In genomic region chr21:44299085-44299457, GRCh38 we compare ENCODE assay signal across 8 cellular contexts. TPM values are rescaled to one million over a fixed set of nuclear protein-coding genes. Genes with fewer than 3 reads are reported as not detected.
DNase-seq lines count a peak whose midpoint lies in the region; ATAC-seq and TF ChIP-seq lines count a peak whose summit lies in the region.

No MANE protein-coding gene starts in this region.

- WGBS in esophagus squamous epithelium, 2 donors = 6 to 11% methylated on average over 5 to 7 of the region's 10 CpGs

- TF ChIP-seq CTCF in RWPE2 (IDR thresholded peaks at IDR 0.05; ENCODE audit: poor library complexity, severe bottlenecking) (no peak), esophagus squamous epithelium (IDR thresholded peaks at IDR 0.05) (no peak)

- no peak for TF ChIP-seq POLR2A in esophagus squamous epithelium (IDR thresholded peaks at IDR 0.05)

- H3K27ac ChIP-seq in RWPE2 (ENCODE audit: poor library complexity, severe bottlenecking) (peak overlapping the region; percentile 75), esophagus squamous epithelium (peak overlapping the region; percentile 85 to 97 (median 96))

- intact Hi-C loops in esophagus squamous epithelium (cut with DNase I) = no loop called here

- DNase-seq in DMS53 (lab: John Stamatoyannopoulos, UW) = peak; percentile 44
- DNase-seq in DMS53 treated with DMSO at 0.1 percent for 48 hours (lab: John Stamatoyannopoulos, UW; ENCODE audit: unreplicated experiment) = no peak
- DNase-seq in RWPE2 (ENCODE audit: low spot score) = no peak
- DNase-seq in esophagus squamous epithelium (lab: John Stamatoyannopoulos, UW) = no peak
- peak; percentile 9 for DNase-seq in renal cortical epithelial cell (ENCODE audit: low read depth)
- no peak for DNase-seq in activated gamma-delta T cell (lab: John Stamatoyannopoulos, UW)

- ATAC-seq in RWPE2 (ENCODE audit: low read depth) (no peak), HG03025 (IDR thresholded peaks at IDR 0.05; ENCODE audit: low FRiP score, unreplicated experiment) (no peak), HG03135 (IDR thresholded peaks at IDR 0.05; ENCODE audit: unreplicated experiment) (no peak)

- H3K27me3 ChIP-seq in RWPE2 (ENCODE audit: insufficient read depth, poor library complexity, severe bottlenecking) = no peaks in the 10 kb centered on the region
- peaks cover 0 to 35% (median 0%) of the 10 kb centered on the region in 4 donors for H3K27me3 ChIP-seq in esophagus squamous epithelium

- peak overlapping the region; percentile 97 for H3K4me3 ChIP-seq in RWPE2 (ENCODE audit: severe bottlenecking)
- peak overlapping the region; percentile 67 to 98 (median 84) for H3K4me3 ChIP-seq in esophagus squamous epithelium

- peaks cover 3% of the 10 kb centered on the region for H3K4me1 ChIP-seq in RWPE2 (ENCODE audit: insufficient read depth, poor library complexity, severe bottlenecking)
- peaks cover 36 to 80% (median 42%) of the 10 kb centered on the region in 3 donors for H3K4me1 ChIP-seq in esophagus squamous epithelium

- H3K9me3 ChIP-seq in RWPE2 (ENCODE audit: severe bottlenecking) (no peaks in the 10 kb centered on the region), esophagus squamous epithelium (no peaks in the 10 kb centered on the region)

- no peaks in the 10 kb centered on the region for H3K36me3 ChIP-seq in RWPE2 (ENCODE audit: low read depth)
- peaks cover 0 to 2% (median 0%) of the 10 kb centered on the region in 3 donors for H3K36me3 ChIP-seq in esophagus squamous epithelium

RNA-seq across cellular contexts. Expression of gene PFKL, which starts 0.8 kb away (rescaled TPM):
- total RNA-seq in esophagus squamous epithelium (100 to 1,000 TPM in 1 of 4 donors, 10 to 100 TPM in 3; 81.3 to 135 (median 94.6) TPM), renal cortical epithelial cell (173 and 250 TPM in 2 replicates)

RNA-seq across cellular contexts. Expression of gene AIRE, which starts 13.4 kb away (rescaled TPM):
- total RNA-seq in esophagus squamous epithelium (not detected), renal cortical epithelial cell (not detected in 2 replicates)

RNA-seq across cellular contexts. Expression of gene DNMT3L, which starts 37.4 kb away (rescaled TPM):
- not detected for total RNA-seq in esophagus squamous epithelium
- total RNA-seq in renal cortical epithelial cell = not detected in 2 replicates

RNA-seq across cellular contexts. Expression of gene CFAP410, which starts 40.1 kb away (rescaled TPM):
- 10 to 100 TPM in 2 of 4 donors, 1 to 10 TPM in 2; 7.9 to 21.8 (median 13.7) TPM for total RNA-seq in esophagus squamous epithelium
- 7.6 and 13.0 TPM in 2 replicates for total RNA-seq in renal cortical epithelial cell

RNA-seq across cellular contexts. Expression of gene TRPM2, which starts 54.4 kb away (rescaled TPM):
- total RNA-seq in esophagus squamous epithelium = 1 to 10 TPM in 3 of 4 donors, under 1 TPM in 1; 0.40 to 6.9 (median 2.5) TPM
- total RNA-seq in renal cortical epithelial cell = 0.52 and 1.4 TPM in 2 replicates

Comparison
In these comparisons a context has a peak if more than half of its experiments do, and no peak if none do; other contexts are left out.
1. DNase-seq: peak in DMS53 (single experiment) and renal cortical epithelial cell (single experiment); none in DMS53 treated with DMSO at 0.1 percent for 48 hours (single experiment), RWPE2 (single experiment), esophagus squamous epithelium (single experiment) and activated gamma-delta T cell (single experiment).